In the genomic region with DNA sequence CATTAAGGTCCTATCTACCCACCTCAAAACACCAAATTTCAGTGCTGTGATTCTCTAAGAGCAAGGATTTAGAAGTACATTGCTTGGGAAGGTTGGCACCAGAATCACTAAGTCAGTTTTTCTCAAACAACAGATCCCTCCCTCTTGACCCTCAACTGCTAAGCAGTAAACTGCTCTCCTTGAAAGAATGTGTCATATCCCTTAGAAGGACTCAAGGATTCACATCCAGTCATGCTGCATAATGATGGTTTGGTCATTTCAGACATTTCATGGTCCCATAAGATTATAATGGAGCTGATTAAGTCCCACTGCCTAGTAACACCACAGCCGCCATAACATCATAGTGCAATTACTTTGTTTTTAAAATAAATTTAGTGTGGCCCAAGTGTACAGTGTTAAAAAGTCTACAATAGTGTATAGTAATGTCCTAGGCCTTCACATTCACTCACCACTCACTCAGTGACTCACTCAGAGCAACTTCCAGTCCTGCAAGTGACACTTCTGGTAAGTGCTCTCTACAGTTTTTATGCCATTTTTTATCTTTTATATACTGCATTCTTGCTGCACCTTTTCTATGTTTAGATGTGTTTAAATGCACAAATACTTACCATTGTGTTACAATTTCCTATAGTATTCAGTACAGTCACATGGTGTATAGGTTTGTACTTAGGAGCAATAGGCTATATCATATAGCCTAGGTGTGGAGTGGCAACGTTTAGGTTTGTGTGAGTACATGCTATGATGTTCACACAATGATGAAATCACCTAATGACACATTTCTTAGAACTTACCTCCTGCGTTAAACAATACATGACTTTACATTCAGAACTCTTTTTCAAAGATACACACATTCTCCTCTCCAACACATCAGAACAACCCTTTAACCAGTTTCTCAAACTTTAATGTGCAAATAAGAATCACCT, we compare ENCODE assay signal across 14 cellular contexts. TPM values are rescaled to one million over a fixed set of nuclear protein-coding genes. Genes with fewer than 3 reads are reported as not detected.
"Had no signal": no experiment of that assay in that cellular context is flagged by ENCODE, and none has a peak within 500 bp of the region (broad histone marks: within the 10 kb centered on the region; RNA-seq: fewer than 3 reads in every experiment).

No MANE protein-coding gene starts in this region.

- H3K9me3 Mint-ChIP-seq: activated naive CD4-positive, alpha-beta T cell treated with anti-CD3 and anti-CD28 coated beads for 36 hours; stimulated activated memory B cell treated with anti-CD40 and anti-IgM and Interleukin-4, amounts not matched to agents 10 μg/mL and 1 μg/mL and 100 μg/mL, for 72 hours had no signal

- H3K27me3 ChIP-seq: tibial nerve had no signal

- H3K4me3 ChIP-seq: lung, tibial nerve had no signal

- H3K27ac Mint-ChIP-seq: activated CD8-positive, alpha-beta T cell treated with anti-CD3 and anti-CD28 coated beads, Interleukin-2, amount 10 ng/mL, durations not matched to agents 7 days and 5 days; activated naive CD4-positive, alpha-beta T cell treated with anti-CD3 and anti-CD28 coated beads for 36 hours; stimulated activated memory B cell treated with anti-CD40 and anti-IgM and Interleukin-4, amounts not matched to agents 10 μg/mL and 1 μg/mL and 100 μg/mL, for 72 hours had no signal

- ATAC-seq: activated CD8-positive, alpha-beta T cell treated with anti-CD3 and anti-CD28 coated beads, Interleukin-2, amount 10 ng/mL, durations not matched to agents 7 days and 5 days; left cardiac atrium; right cardiac atrium; stimulated activated memory B cell treated with anti-CD40 and anti-IgM and Interleukin-4, amounts not matched to agents 10 μg/mL and 1 μg/mL and 100 μg/mL, for 72 hours had no signal

- H3K27me3 Mint-ChIP-seq: central memory CD8-positive, alpha-beta T cell; stimulated activated memory B cell treated with anti-CD40 and anti-IgM and Interleukin-4, amounts not matched to agents 10 μg/mL and 1 μg/mL and 100 μg/mL, for 72 hours had no signal

- H3K4me3 Mint-ChIP-seq: activated CD8-positive, alpha-beta T cell treated with anti-CD3 and anti-CD28 coated beads, Interleukin-2, amount 10 ng/mL, durations not matched to agents 7 days and 5 days; activated naive CD4-positive, alpha-beta T cell treated with anti-CD3 and anti-CD28 coated beads for 36 hours; central memory CD8-positive, alpha-beta T cell; stimulated activated memory B cell treated with anti-CD40 and anti-IgM and Interleukin-4, amounts not matched to agents 10 μg/mL and 1 μg/mL and 100 μg/mL, for 72 hours had no signal

- H3K9me3 ChIP-seq: tibial nerve had no signal

- H3K4me1 ChIP-seq: tibial nerve had no signal

- H3K4me1 Mint-ChIP-seq: central memory CD8-positive, alpha-beta T cell; stimulated activated memory B cell treated with anti-CD40 and anti-IgM and Interleukin-4, amounts not matched to agents 10 μg/mL and 1 μg/mL and 100 μg/mL, for 72 hours had no signal

- H3K27ac ChIP-seq: tibial nerve had no signal

- DNase-seq: activated CD4-positive, alpha-beta T cell treated with anti-CD3 and anti-CD28 coated beads for 1 hour; activated CD8-positive, alpha-beta memory T cell treated with anti-CD3 and anti-CD28 coated beads, Interleukin-2, amount 50 U/mL, for 48 hours; activated CD8-positive, alpha-beta T cell treated with anti-CD3 and anti-CD28 coated beads, Interleukin-2, amount 10 ng/mL, durations not matched to agents 7 days and 5 days; activated naive CD4-positive, alpha-beta T cell treated with anti-CD3 and anti-CD28 coated beads for 36 hours; effector memory CD4-positive, alpha-beta T cell; foreskin fibroblast; glutamatergic neuron; left cardiac atrium; midbrain; right cardiac atrium had no signal

RNA-seq across cellular contexts. Expression of a gene that starts 15.7 kb away (rescaled TPM):
- total RNA-seq: activated CD8-positive, alpha-beta T cell treated with anti-CD3 and anti-CD28 coated beads, Interleukin-2, amount 10 ng/mL, durations not matched to agents 7 days and 5 days had no signal
